2 cellular contexts compared by ENCODE assay signal in genomic region chr6:140101818-140102217, GRCh38.
TF ChIP-seq lines count a peak whose summit lies in the region.

No MANE protein-coding gene starts in this region.

TF ChIP-seq in SK-N-SH, 30 proteins besides CTCF, POLR2A, EP300 and RAD21 (continued from another document):
- TF ChIP-seq, protein P1, sequence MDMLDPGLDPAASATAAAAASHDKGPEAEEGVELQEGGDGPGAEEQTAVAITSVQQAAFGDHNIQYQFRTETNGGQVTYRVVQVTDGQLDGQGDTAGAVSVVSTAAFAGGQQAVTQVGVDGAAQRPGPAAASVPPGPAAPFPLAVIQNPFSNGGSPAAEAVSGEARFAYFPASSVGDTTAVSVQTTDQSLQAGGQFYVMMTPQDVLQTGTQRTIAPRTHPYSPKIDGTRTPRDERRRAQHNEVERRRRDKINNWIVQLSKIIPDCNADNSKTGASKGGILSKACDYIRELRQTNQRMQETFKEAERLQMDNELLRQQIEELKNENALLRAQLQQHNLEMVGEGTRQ (IDR thresholded peaks at IDR 0.05; ENCODE audit: borderline replicate concordance, low read depth, low read length): no peak
- TF ChIP-seq CHD2 (IDR thresholded peaks at IDR 0.05; ENCODE audit: low read length, partially characterized antibody) (no peak), NRF1 (IDR thresholded peaks at IDR 0.05; ENCODE audit: low read depth, low read length) (no peak), ELF1 (IDR thresholded peaks at IDR 0.05) (no peak), RFX5 (IDR thresholded peaks at IDR 0.05; ENCODE audit: low read length) (no peak)
- TF ChIP-seq, protein P2, sequence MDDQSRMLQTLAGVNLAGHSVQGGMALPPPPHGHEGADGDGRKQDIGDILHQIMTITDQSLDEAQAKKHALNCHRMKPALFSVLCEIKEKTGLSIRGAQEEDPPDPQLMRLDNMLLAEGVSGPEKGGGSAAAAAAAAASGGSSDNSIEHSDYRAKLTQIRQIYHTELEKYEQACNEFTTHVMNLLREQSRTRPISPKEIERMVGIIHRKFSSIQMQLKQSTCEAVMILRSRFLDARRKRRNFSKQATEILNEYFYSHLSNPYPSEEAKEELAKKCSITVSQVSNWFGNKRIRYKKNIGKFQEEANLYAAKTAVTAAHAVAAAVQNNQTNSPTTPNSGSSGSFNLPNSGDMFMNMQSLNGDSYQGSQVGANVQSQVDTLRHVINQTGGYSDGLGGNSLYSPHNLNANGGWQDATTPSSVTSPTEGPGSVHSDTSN (IDR thresholded peaks at IDR 0.05): no peak

TF ChIP-seq in SK-N-SH treated with all-trans-retinoic acid at 6 μM for 48 hours, 23 proteins besides CTCF, POLR2A, EP300 and RAD21 (continued from another document):
- TF ChIP-seq CREB5 (CRISPR knock-in tag; IDR thresholded peaks at IDR 0.05; ENCODE audit: low read depth) (no peak), TCF4 (CRISPR knock-in tag; IDR thresholded peaks at IDR 0.05; ENCODE audit: borderline replicate concordance) (no peak), ARNTL (CRISPR knock-in tag; IDR thresholded peaks at IDR 0.05; ENCODE audit: borderline replicate concordance, low read depth) (no peak), ISL1 (CRISPR knock-in tag; IDR thresholded peaks at IDR 0.05) (no peak), ZFP3 (CRISPR knock-in tag; IDR thresholded peaks at IDR 0.05) (no peak), ZNF8 (CRISPR knock-in tag; IDR thresholded peaks at IDR 0.05) (no peak), POU6F1 (CRISPR knock-in tag; IDR thresholded peaks at IDR 0.05; ENCODE audit: borderline replicate concordance, low read depth) (no peak), RARB (CRISPR knock-in tag; IDR thresholded peaks at IDR 0.05) (no peak), BACH2 (CRISPR knock-in tag; IDR thresholded peaks at IDR 0.05; ENCODE audit: borderline replicate concordance) (no peak), PPARA (CRISPR knock-in tag; IDR thresholded peaks at IDR 0.05; ENCODE audit: borderline replicate concordance) (no peak), TOX (CRISPR knock-in tag; IDR thresholded peaks at IDR 0.05; ENCODE audit: borderline replicate concordance) (no peak)
